Comparison of ENCODE assay signal across 20 cellular contexts in genomic region chr1:28813931-28814465, GRCh38. TPM values are rescaled to one million over a fixed set of nuclear protein-coding genes. Genes with fewer than 3 reads are reported as not detected.
DNase-seq lines count a peak whose midpoint lies in the region; ATAC-seq, FAIRE-seq and TF ChIP-seq lines count a peak whose summit lies in the region.
"Had no signal": no experiment of that assay in that cellular context is flagged by ENCODE, and none has a peak within 500 bp of the region (broad histone marks: within the 10 kb centered on the region; RNA-seq: fewer than 3 reads in every experiment).

No MANE protein-coding gene starts in this region.

- H2BK12ac ChIP-seq in H1 (ENCODE audit: low read depth, low read length) (no peak overlapping the region), neuronal stem cell (ENCODE audit: low read length) (no peak overlapping the region)

- H3K23me2 ChIP-seq in H1 (ENCODE audit: low read depth, low read length): peaks cover 4% of the 10 kb centered on the region; the same call in 1 of the 2 replicates

- H4K91ac ChIP-seq in H1 (replicated peaks; ENCODE audit: insufficient read length, low read length) (no peak overlapping the region), neuronal stem cell (ENCODE audit: low read depth, low read length, poor library complexity) (peak overlapping the region; percentile 4)

- H3K4me2 ChIP-seq in HepG2 (ENCODE audit: low read depth, low read length): peak overlapping the region; percentile 15; the same call in 1 of the 2 replicates
- no peak overlapping the region for H3K4me2 ChIP-seq in H1 (ENCODE audit: insufficient read depth in 1 of 2, low read depth in 2 of 2, low read length in 2 of 2)
- H3K4me2 ChIP-seq in neuronal stem cell (ENCODE audit: insufficient read depth, low read length, poor library complexity, severe bottlenecking): no peak overlapping the region
- H3K4me2 ChIP-seq: BLaER1 treated with 17β-estradiol and CSF1 and Interleukin-3, amounts not matched to agents 10 nM and 100 nM had no signal

- no peak overlapping the region for H4K5ac ChIP-seq in H1 (ENCODE audit: insufficient read length, low read depth, low read length)

- H2BK20ac ChIP-seq in H1 (ENCODE audit: low read length): no peak overlapping the region

- intact Hi-C loops in HepG2 (cut with micrococcal nuclease; ENCODE audit: unreplicated experiment): no loop called here
- intact Hi-C loops in right lobe of liver (cut with DNase I): no loop called here

- no peaks in the 10 kb centered on the region for H3K9me3 ChIP-seq in HepG2 (ENCODE audit: low read length)
- no peaks in the 10 kb centered on the region for H3K9me3 ChIP-seq in right lobe of liver
- H3K9me3 ChIP-seq in H1 (ENCODE audit: insufficient read depth in 2 of 2, low read depth in 1 of 2, low read length in 1 of 2): no peaks in the 10 kb centered on the region
- H3K9me3 ChIP-seq in neuronal stem cell (replicated peaks in 1 of 2; ENCODE audit: control insufficient read depth in 2 of 2, insufficient read depth in 1 of 2, low read depth in 1 of 2, low read length in 2 of 2): peaks cover 1 to 3% of the 10 kb centered on the region in 2 donors
- H3K9me3 ChIP-seq: BLaER1 treated with 17β-estradiol and CSF1 and Interleukin-3, amounts not matched to agents 10 nM and 100 nM; HAP-1 had no signal

- H3K4me1 ChIP-seq in HepG2 (ENCODE audit: insufficient read depth, low read length): peaks cover 31% of the 10 kb centered on the region
- no peaks in the 10 kb centered on the region for H3K4me1 ChIP-seq in right lobe of liver
- peaks cover 0 to 16% (median 5%) of the 10 kb centered on the region in 4 experiments; a peak in 4 of 7 replicates for H3K4me1 ChIP-seq in H1 (replicated peaks in 1 of 4; ENCODE audit: control insufficient read depth in 3 of 4, insufficient read depth in 4 of 4, low read length in 3 of 4)
- H3K4me1 ChIP-seq in neuronal stem cell (ENCODE audit: control insufficient read depth in 2 of 2, insufficient read depth in 1 of 2, low read depth in 1 of 2, low read length in 2 of 2): peaks cover 0 to 6% of the 10 kb centered on the region in 2 donors
- H3K4me1 ChIP-seq: HAP-1 had no signal

- POLR2A ChIA-PET in HepG2 (lab: Yijun Ruan, JAX): no interaction called here
- POLR2A ChIA-PET in H1 (lab: Charles Lee; ENCODE audit: partially characterized antibody): interaction anchor here (0.5 to 1.4 kb wide), 6 partner anchors 11 to 33 kb away, joined by 3 to 5 read pairs (median 3); no protein-coding TSS in a partner anchor

- DNase-seq in HepG2 (ENCODE audit: low spot score): no peak
- no peak for DNase-seq in right lobe of liver
- DNase-seq in H1 (ENCODE audit: low read depth in 1 of 2, low spot score in 2 of 2): no peak
- no peak for DNase-seq in neuronal stem cell (ENCODE audit: low spot score)
- DNase-seq in D341Med (ENCODE audit: low spot score): no peak
- no peak for DNase-seq in mesenteric fat pad (ENCODE audit: low spot score)
- no peak for DNase-seq in NCI-H2107 (lab: John Stamatoyannopoulos, UW)
- DNase-seq: AML-193; Calu3; CD4-positive, CD25-positive, alpha-beta regulatory T cell; DMS79; GOT3; KBM-7 had no signal

- no peak overlapping the region for H2BK5ac ChIP-seq in H1 (ENCODE audit: low read depth, low read length)
- no peak overlapping the region for H2BK5ac ChIP-seq in neuronal stem cell (ENCODE audit: low read length)

- 38% methylated on average over 15 of the region's 15 CpGs for WGBS in HepG2 (ENCODE audit: low lambda C conversion rate)
- 55% methylated on average over 14 of the region's 15 CpGs for WGBS in right lobe of liver (ENCODE audit: insufficient coverage, low coverage, low lambda C conversion rate, missing lambda C conversion rate)
- WGBS in H1 (ENCODE audit: extremely low coverage in 1 of 2, insufficient coverage in 1 of 2, insufficient read length in 1 of 2, insufficient replicate concordance in 2 of 2, low coverage in 1 of 2, low lambda C conversion rate in 2 of 2, missing lambda C conversion rate in 1 of 2), 2 experiments: 93% methylated on average over 15 of the region's 15 CpGs; no CpG with 5 or more reads in 1 of the 2 experiments
- WGBS in neuronal stem cell (ENCODE audit: extremely low coverage in 2 of 2, insufficient read length in 2 of 2, insufficient replicate concordance in 1 of 2), 2 donors: no CpG with 5 or more reads among the region's 15 CpGs

- H2AFZ ChIP-seq in HepG2 (ENCODE audit: low read length) (no peak overlapping the region), H1 (ENCODE audit: low read length) (no peak overlapping the region), neuronal stem cell (ENCODE audit: low read length) (no peak overlapping the region)

- H3K36me3 ChIP-seq in HepG2 (replicated peaks in 1 of 2; ENCODE audit: control insufficient read depth in 1 of 2, insufficient read depth in 2 of 2, low read length in 2 of 2) (no peaks in the 10 kb centered on the region), right lobe of liver (no peaks in the 10 kb centered on the region), H1 (ENCODE audit: control insufficient read depth in 2 of 4, insufficient read depth in 4 of 4, low read length in 3 of 4) (no peaks in the 10 kb centered on the region), neuronal stem cell (replicated peaks in 1 of 2; ENCODE audit: control insufficient read depth in 2 of 2, insufficient read depth in 2 of 2, low read length in 2 of 2) (no peaks in the 10 kb centered on the region)
- H3K36me3 ChIP-seq: BLaER1 treated with 17β-estradiol and CSF1 and Interleukin-3, amounts not matched to agents 10 nM and 100 nM; HAP-1 had no signal

- H3K27ac ChIP-seq in HepG2 (ENCODE audit: extremely low read length, insufficient read depth, low read length) (no peak overlapping the region), right lobe of liver (no peak overlapping the region), H1 (ENCODE audit: low read depth, low read length) (no peak overlapping the region), neuronal stem cell (replicated peaks; ENCODE audit: low read length) (no peak overlapping the region)
- H3K27ac ChIP-seq: 22Rv1; BLaER1 treated with 17β-estradiol and CSF1 and Interleukin-3, amounts not matched to agents 10 nM and 100 nM; HL-60 had no signal

- H2BK15ac ChIP-seq in H1 (ENCODE audit: low read length): no peak overlapping the region
- H2BK15ac ChIP-seq in neuronal stem cell (ENCODE audit: low read length): no peak overlapping the region

- TF ChIP-seq POLR2A in HepG2 (IDR thresholded peaks at IDR 0.05; ENCODE audit: insufficient read depth in 1 of 2, low read depth in 2 of 2, low read length in 2 of 2) (no peak), right lobe of liver (IDR thresholded peaks at IDR 0.05) (no peak), H1 (IDR thresholded peaks at IDR 0.05; ENCODE audit: control extremely low read depth in 1 of 2, low read depth in 2 of 2, low read length in 2 of 2) (no peak)

- H3K79me2 ChIP-seq in HepG2 (ENCODE audit: insufficient read depth, low read length) (no peaks in the 10 kb centered on the region), H1 (ENCODE audit: control insufficient read depth in 1 of 2, insufficient read depth in 2 of 2, low read length in 2 of 2) (no peaks in the 10 kb centered on the region)

- no peak for TF ChIP-seq RAD21 in HepG2 (CRISPR knock-in tag; IDR thresholded peaks at IDR 0.05)
- TF ChIP-seq RAD21 in H1 (IDR thresholded peaks at IDR 0.05 in 1 of 2, conservative IDR thresholded peaks at IDR 0.05 in 1 of 2; ENCODE audit: low read depth in 2 of 2, low read length in 2 of 2): no peak

- no peak for FAIRE-seq in HepG2 (lab: Jason Lieb, UNC)
- FAIRE-seq in H1 (lab: Jason Lieb, UNC): no peak
- FAIRE-seq: G401.6, GM12891 had no signal

- H3K14ac ChIP-seq in H1 (ENCODE audit: insufficient read length): no peak overlapping the region
- no peak overlapping the region for H3K14ac ChIP-seq in neuronal stem cell (ENCODE audit: low read length)

- ATAC-seq in HepG2 (no peak), right lobe of liver (no peak), HG03280 (IDR thresholded peaks at IDR 0.05; ENCODE audit: unreplicated experiment) (no peak)

- no TSS peak for BruUV-seq in HepG2 (replicated peaks; lab: Mats Ljungman, UMichigan)

- H2AK5ac ChIP-seq in H1 (ENCODE audit: low read depth, low read length): 0 out of 2 replicates have a peak overlapping the region, but pooled peaks have one; percentile 42
- no peak overlapping the region for H2AK5ac ChIP-seq in neuronal stem cell (ENCODE audit: low read depth, low read length)

- H4K8ac ChIP-seq in H1 (ENCODE audit: extremely low read depth, insufficient read depth, low read length): no peak overlapping the region
- no peak overlapping the region for H4K8ac ChIP-seq in neuronal stem cell (ENCODE audit: low read depth, low read length)

- H3K27me3 ChIP-seq in HepG2 (ENCODE audit: control insufficient read depth in 1 of 2, insufficient read depth in 2 of 2, low read length in 2 of 2) (peaks cover 14 to 76% of the 10 kb centered on the region in 2 experiments), right lobe of liver (no peaks in the 10 kb centered on the region), H1 (replicated peaks in 1 of 4; ENCODE audit: control insufficient read depth in 3 of 4, extremely low read depth in 1 of 4, insufficient read depth in 3 of 4, low read length in 3 of 4) (peaks cover 16 to 43% (median 32%) of the 10 kb centered on the region in 4 experiments), neuronal stem cell (ENCODE audit: control insufficient read depth in 3 of 3, insufficient read depth in 3 of 3, low read depth in 1 of 3, low read length in 3 of 3) (peaks cover 12 to 81% (median 25%) of the 10 kb centered on the region in 3 experiments)

- in situ Hi-C loops in HepG2 (cut with HindIII; ENCODE audit: extremely low pct_ligation_motif_present, low pct_unique_long_range_greater_than_20kb): no loop called here

- H3K18ac ChIP-seq in H1 (ENCODE audit: extremely low read depth, low read length) (no peak overlapping the region), neuronal stem cell (ENCODE audit: low read length) (no peak overlapping the region)

- TF ChIP-seq EP300 in HepG2 (IDR thresholded peaks at IDR 0.05; ENCODE audit: low read depth in 2 of 2, low read length in 2 of 2) (no peak), HepG2 (CRISPR knock-in tag; IDR thresholded peaks at IDR 0.05; ENCODE audit: borderline replicate concordance) (no peak), H1 (IDR thresholded peaks at IDR 0.05; ENCODE audit: borderline replicate concordance in 1 of 2, low read depth in 2 of 2, low read length in 2 of 2) (no peak)

- TF ChIP-seq CTCF in HepG2 (CRISPR knock-in tag; IDR thresholded peaks at IDR 0.05) (no peak), right lobe of liver (IDR thresholded peaks at IDR 0.05) (no peak), H1 (IDR thresholded peaks at IDR 0.05; ENCODE audit: control extremely low read depth in 1 of 3, insufficient read depth in 1 of 3, low read depth in 1 of 3, low read length in 3 of 3) (no peak)

- 0 out of 2 replicates have a peak, but pooled peaks cover 7% of the 10 kb centered on the region for H4K20me1 ChIP-seq in HepG2 (ENCODE audit: insufficient read depth, low read length)
- H4K20me1 ChIP-seq in H1 (replicated peaks in 1 of 2; ENCODE audit: control insufficient read depth in 1 of 2, insufficient read depth in 2 of 2, low read length in 2 of 2): peaks cover 0 to 3% of the 10 kb centered on the region in 2 experiments

- no peak overlapping the region for H3K23ac ChIP-seq in H1 (ENCODE audit: insufficient read length)
- H3K23ac ChIP-seq in neuronal stem cell (ENCODE audit: low read depth, low read length, poor library complexity): no peak overlapping the region

- no peak overlapping the region for H2BK120ac ChIP-seq in H1 (replicated peaks; ENCODE audit: low read depth, low read length)
- no peak overlapping the region for H2BK120ac ChIP-seq in neuronal stem cell (ENCODE audit: low read depth, low read length)

- H3K56ac ChIP-seq in H1 (replicated peaks; ENCODE audit: insufficient read length, low read depth, low read length): no peak overlapping the region

- H3K79me1 ChIP-seq in H1 (ENCODE audit: low read depth, low read length) (no peaks in the 10 kb centered on the region; the same call in 1 of the 2 replicates), neuronal stem cell (ENCODE audit: low read depth, low read length) (no peaks in the 10 kb centered on the region)

- CTCF ChIA-PET in HepG2 (lab: Yijun Ruan, JAX; ENCODE audit: low intra/inter-chr PET ratio, low total read pairs): no interaction called here
- CTCF ChIA-PET in H1 (lab: Charles Lee; ENCODE audit: partially characterized antibody): interaction anchor here (0.8 to 5.9 kb wide), 6 partner anchors 10 to 64 kb away, joined by 3 to 40 read pairs (median 6); no protein-coding TSS in a partner anchor

- H3K4me3 ChIP-seq in HepG2 (replicated peaks in 1 of 3; ENCODE audit: insufficient read depth in 1 of 3, low read depth in 2 of 3, low read length in 3 of 3): no peak overlapping the region
- H3K4me3 ChIP-seq in right lobe of liver: no peak overlapping the region
- H3K4me3 ChIP-seq in H1 (ENCODE audit: extremely low read depth in 1 of 4, insufficient read depth in 2 of 4, low read depth in 3 of 4, low read length in 4 of 4): no peak overlapping the region
- no peak overlapping the region for H3K4me3 ChIP-seq in neuronal stem cell (ENCODE audit: low read length in 2 of 2)
- H3K4me3 ChIP-seq: BLaER1 treated with 17β-estradiol and CSF1 and Interleukin-3, amounts not matched to agents 10 nM and 100 nM; HAP-1 had no signal

- H3K4ac ChIP-seq in H1 (replicated peaks; ENCODE audit: insufficient read length, low read depth, low read length) (no peak overlapping the region), neuronal stem cell (ENCODE audit: low read length) (no peak overlapping the region)

- no peak overlapping the region for H3K9ac ChIP-seq in HepG2 (ENCODE audit: insufficient read depth, low read depth, low read length)
- H3K9ac ChIP-seq in H1 (replicated peaks in 1 of 4; ENCODE audit: extremely low read depth in 1 of 4, low read depth in 3 of 4, low read length in 3 of 4): no peak overlapping the region
- H3K9ac ChIP-seq in neuronal stem cell (ENCODE audit: low read depth, low read length, poor library complexity): no peak overlapping the region
- H3K9ac ChIP-seq: BLaER1 treated with 17β-estradiol and CSF1 and Interleukin-3, amounts not matched to agents 10 nM and 100 nM had no signal

RNA-seq across cellular contexts. Expression of gene OPRD1, which starts 2.0 kb away (rescaled TPM):
- total RNA-seq in HepG2 (2016; rRNA removed; fragmentation: Illumina TruSeq; extraction: Trizol) (0.02 TPM in 1 of 2 replicates, not detected in the other), right lobe of liver (not detected), mesenteric fat pad (not detected)
- not detected in 2 replicates for total RNA-seq in HepG2 (2016; cell fraction: cytosol; rRNA removed; fragmentation: Illumina TruSeq; extraction: Trizol; ENCODE audit: low read depth)
- total RNA-seq in HepG2 (2016; cell fraction: insoluble cytoplasmic fraction; rRNA removed; fragmentation: Illumina TruSeq; extraction: Trizol): 0.04 TPM in 1 of 2 replicates, not detected in the other
- not detected in 2 replicates for total RNA-seq in HepG2 (2016; cell fraction: membrane; rRNA removed; fragmentation: Illumina TruSeq; extraction: Trizol)
- total RNA-seq in HepG2 (2016; cell fraction: nucleus; rRNA removed; fragmentation: Illumina TruSeq; extraction: Trizol): 0.06 TPM in 1 of 2 replicates, not detected in the other
- polyA plus RNA-seq in HepG2 (2011; rRNA removed) (0.01 and 0.03 TPM in 2 replicates), H1 (2011; rRNA removed) (2.5 and 2.6 TPM in 2 replicates)
- polyA plus RNA-seq in HepG2 (2011; cell fraction: cytosol; rRNA removed): 0.01 and 0.03 TPM in 2 replicates
- 0.11 and 0.14 TPM in 2 replicates for polyA plus RNA-seq in HepG2 (2011; cell fraction: nucleus; rRNA removed)
- polyA plus RNA-seq in HepG2 (2012): 0.03 and 0.07 TPM in 2 replicates
- polyA plus RNA-seq in HepG2 (2016; cell fraction: cytosol; fragmentation: Illumina TruSeq; extraction: Trizol; ENCODE audit: low read depth): not detected in 2 replicates
- polyA plus RNA-seq in HepG2 (2016; cell fraction: insoluble cytoplasmic fraction; fragmentation: Illumina TruSeq; extraction: Trizol; ENCODE audit: low read depth): not detected in 2 replicates
- polyA plus RNA-seq in HepG2 (2016; cell fraction: membrane; fragmentation: Illumina TruSeq; extraction: Trizol; ENCODE audit: low read depth): not detected in 2 replicates
- 0.04 TPM in 2 replicates for polyA plus RNA-seq in HepG2 (2016; cell fraction: nucleus; fragmentation: Illumina TruSeq; extraction: Trizol; ENCODE audit: insufficient read depth, low read depth)
- 0.86 TPM in 1 of 2 replicates, not detected in the other for polyA minus RNA-seq in HepG2 (2011; rRNA and poly(A)+ RNA removed; ENCODE audit: low replicate concordance)
- 0.10 TPM in 1 of 2 replicates, not detected in the other for polyA minus RNA-seq in HepG2 (2011; cell fraction: cytosol; rRNA and poly(A)+ RNA removed)
- 0.12 and 0.26 TPM in 2 replicates for polyA minus RNA-seq in HepG2 (2011; cell fraction: nucleus; rRNA and poly(A)+ RNA removed)
- 3.3 and 3.7 TPM in 2 replicates for total RNA-seq in H1 (2021; fragmentation: NEBNext Ultra II Directional; extraction: Animal tissue kit (Norgen Biotek cat#: 25700))
- 1.6 TPM for polyA plus RNA-seq in H1 (2011; cell fraction: cytosol; rRNA removed)
- polyA plus RNA-seq in H1 (2011; cell fraction: nucleus; rRNA removed): 3.5 TPM
- 1.6 to 1.9 TPM (median 1.7 TPM) in 4 replicates for polyA plus RNA-seq in H1 (2012, experiment 1 of 2)
- 1.0 TPM for polyA plus RNA-seq in H1 (2012, experiment 2 of 2)
- polyA plus RNA-seq in H1 (2013, experiment 1 of 2): 1.3 TPM
- 1.5 TPM for polyA plus RNA-seq in H1 (2013, experiment 2 of 2)
- polyA minus RNA-seq in H1 (2011; rRNA and poly(A)+ RNA removed): 7.7 and 9.9 TPM in 2 replicates
- polyA minus RNA-seq in H1 (2011; cell fraction: cytosol; rRNA and poly(A)+ RNA removed): 2.9 TPM
- 2.4 TPM for polyA minus RNA-seq in H1 (2011; cell fraction: nucleus; rRNA and poly(A)+ RNA removed)
- 0.33 TPM for polyA plus RNA-seq in neuronal stem cell (2013, experiment 1 of 2)
- 0.42 TPM for polyA plus RNA-seq in neuronal stem cell (2013, experiment 2 of 2)
- total RNA-seq: CD4-positive, CD25-positive, alpha-beta regulatory T cell had no signal
